In genomic region chr2:241892299-241893137, GRCh38 we compare ENCODE assay signal across 12 cellular contexts. TPM values are rescaled to one million over a fixed set of nuclear protein-coding genes. Genes with fewer than 3 reads are reported as not detected.
A peak's percentile ranks its signal among the peaks of the same experiment; 100 is the strongest.
DNase-seq lines count a peak whose midpoint lies in the region; ATAC-seq and TF ChIP-seq lines count a peak whose summit lies in the region.
"Had no signal": no experiment of that assay in that cellular context is flagged by ENCODE, and none has a peak within 500 bp of the region (broad histone marks: within the 10 kb centered on the region; RNA-seq: fewer than 3 reads in every experiment).

No MANE protein-coding gene starts in this region.

- H3K4me1 ChIP-seq in prostate gland (replicated peaks) (peaks cover 29% of the 10 kb centered on the region), esophagus muscularis mucosa (peaks cover 0 to 20% (median 15%) of the 10 kb centered on the region in 4 donors)
- peaks cover 6% of the 10 kb centered on the region for H3K4me1 ChIP-seq in effector memory CD4-positive, alpha-beta T cell (ENCODE audit: control insufficient read depth, insufficient read depth, low read length, poor library complexity, severe bottlenecking)

- in situ Hi-C loops in GM13976 (cut with MboI; ENCODE audit: low sequenced_read_pairs, unreplicated experiment) = no loop called here

- peak overlapping the region; percentile 90 to 93 for H3K27ac ChIP-seq in prostate gland
- H3K27ac ChIP-seq in effector memory CD4-positive, alpha-beta T cell (ENCODE audit: insufficient read depth, low read length, poor library complexity, severe bottlenecking) = no peak overlapping the region
- H3K27ac ChIP-seq in esophagus muscularis mucosa (replicated peaks in 1 of 4) = peak overlapping the region in 1 of 4 donors; percentile 13
- H3K27ac ChIP-seq: thoracic aorta had no signal

- TF ChIP-seq POLR2A in prostate gland (IDR thresholded peaks at IDR 0.05) = no peak
- no peak for TF ChIP-seq POLR2A in esophagus muscularis mucosa (IDR thresholded peaks at IDR 0.05; ENCODE audit: low read depth)

- H3K4me3 ChIP-seq in prostate gland (no peak overlapping the region), esophagus muscularis mucosa (no peak overlapping the region)
- H3K4me3 ChIP-seq in effector memory CD4-positive, alpha-beta T cell (ENCODE audit: insufficient read depth, low read depth, low read length, poor library complexity, severe bottlenecking) = no peak overlapping the region
- H3K4me3 ChIP-seq: thoracic aorta had no signal

- H3K27me3 ChIP-seq in prostate gland (replicated peaks; ENCODE audit: insufficient read depth) (no peaks in the 10 kb centered on the region), esophagus muscularis mucosa (peaks cover 0 to 3% (median 0%) of the 10 kb centered on the region in 4 donors)
- no peaks in the 10 kb centered on the region for H3K27me3 ChIP-seq in effector memory CD4-positive, alpha-beta T cell (replicated peaks; ENCODE audit: control insufficient read depth, insufficient read depth, low read length, poor library complexity, severe bottlenecking)

- DNase-seq in EL (peak; percentile 53), OCI-M1 (lab: John Stamatoyannopoulos, UW) (peak; percentile 80), fibroblast of the conjunctiva (ENCODE audit: low read depth) (peak; percentile 17), prostate gland (ENCODE audit: low spot score) (no peak), esophagus muscularis mucosa (ENCODE audit: extremely low spot score) (no peak), GM13976 (ENCODE audit: low spot score) (no peak)
- DNase-seq in effector memory CD4-positive, alpha-beta T cell = no peak
- DNase-seq: activated CD4-positive, alpha-beta T cell treated with anti-CD3 and anti-CD28 coated beads, Interleukin-2, amount 50 U/mL, for 4 hours; immature natural killer cell; NCI-H2107 had no signal

- WGBS in prostate gland = 59% methylated on average over 22 of the region's 22 CpGs
- 79% methylated on average over 17 of the region's 22 CpGs for WGBS in esophagus muscularis mucosa

- no peaks in the 10 kb centered on the region for H3K9me3 ChIP-seq in prostate gland
- no peaks in the 10 kb centered on the region for H3K9me3 ChIP-seq in effector memory CD4-positive, alpha-beta T cell (ENCODE audit: control insufficient read depth, low read length)
- H3K9me3 ChIP-seq in esophagus muscularis mucosa = no peaks in the 10 kb centered on the region
- H3K9me3 ChIP-seq: thoracic aorta had no signal

- no peak for TF ChIP-seq CTCF in prostate gland (IDR thresholded peaks at IDR 0.05)
- TF ChIP-seq CTCF in esophagus muscularis mucosa (IDR thresholded peaks at IDR 0.05) = no peak
- no peak for TF ChIP-seq CTCF in GM13976 (IDR thresholded peaks at IDR 0.05; ENCODE audit: borderline replicate concordance, control extremely low read depth, extremely low read depth, insufficient read depth, missing control alignments)

- H3K36me3 ChIP-seq in prostate gland (no peaks in the 10 kb centered on the region), esophagus muscularis mucosa (no peaks in the 10 kb centered on the region)
- H3K36me3 ChIP-seq in effector memory CD4-positive, alpha-beta T cell (ENCODE audit: control insufficient read depth, insufficient read depth, low read length) = peaks cover 3% of the 10 kb centered on the region
- H3K36me3 ChIP-seq: thoracic aorta had no signal

- no peak for ATAC-seq in HG03439 (IDR thresholded peaks at IDR 0.05; ENCODE audit: unreplicated experiment)

- no peak for TF ChIP-seq EP300 in esophagus muscularis mucosa (IDR thresholded peaks at IDR 0.05)

- intact Hi-C loops in prostate gland (cut with DNase I) (no loop called here), esophagus muscularis mucosa (cut with DNase I) (no loop called here)

RNA-seq across cellular contexts. Expression of gene RTP5, which starts 23.0 kb away (rescaled TPM):
- under 1 TPM; 0.14 to 0.28 TPM for total RNA-seq in prostate gland
- total RNA-seq in esophagus muscularis mucosa = under 1 TPM in 1 of 4 donors, not detected in 3; 0.17 TPM

RNA-seq across cellular contexts. Expression of gene PDCD1, which starts 33.8 kb away (rescaled TPM):
- total RNA-seq in prostate gland = under 1 TPM; 0.27 to 0.80 TPM
- 1 to 10 TPM in 2 of 4 donors, under 1 TPM in 2; 0.11 to 2.5 (median 1.2) TPM for total RNA-seq in esophagus muscularis mucosa

Comparison
In these comparisons a context has a peak if more than half of its experiments do, and no peak if none do; other contexts are left out.
1. DNase-seq: peak in EL (single experiment), OCI-M1 (single experiment) and fibroblast of the conjunctiva (single experiment); none in prostate gland (single experiment), effector memory CD4-positive, alpha-beta T cell (0 of 3), esophagus muscularis mucosa (single experiment) and GM13976 (single experiment).